In the genomic region with DNA sequence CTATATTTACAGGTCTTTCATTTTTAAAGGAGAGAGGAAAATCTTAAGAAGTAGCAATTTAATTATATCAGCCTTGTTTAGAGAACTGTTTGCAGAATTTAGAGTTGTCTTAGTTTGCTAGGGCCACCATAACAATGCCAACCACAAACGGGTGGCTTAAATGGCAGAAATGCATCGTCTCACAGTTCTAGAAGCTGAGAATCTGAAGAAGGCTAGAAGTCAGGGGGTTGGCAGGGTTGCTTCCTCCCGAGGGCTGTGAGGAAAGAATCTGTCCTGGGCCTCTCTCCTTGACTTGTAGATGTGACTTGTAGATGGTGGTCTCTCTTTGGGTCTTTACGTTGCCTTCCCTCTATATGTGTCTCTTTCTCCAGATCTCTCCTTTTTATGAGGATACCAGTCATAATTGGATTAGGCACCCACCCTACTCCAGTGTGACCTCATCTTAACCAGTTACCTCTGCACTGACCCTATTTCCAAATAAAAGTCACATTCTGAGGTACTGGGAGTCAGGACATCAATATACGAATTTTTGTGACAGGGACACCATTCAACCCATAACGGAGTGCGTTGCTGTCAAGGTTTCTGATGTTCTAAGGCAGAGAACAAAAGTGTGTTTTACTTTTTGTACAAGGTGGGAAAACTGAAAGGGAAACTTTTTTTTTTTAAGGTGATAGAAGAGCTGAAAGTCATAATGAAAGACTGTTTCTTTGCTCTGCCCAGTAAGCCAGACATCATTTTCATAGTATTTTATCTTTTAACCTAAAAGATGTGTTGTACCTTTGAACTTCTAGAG, we compare ENCODE assay signal across 12 cellular contexts.
A peak's percentile ranks its signal among the peaks of the same experiment; 100 is the strongest.
DNase-seq lines count a peak whose midpoint lies in the region; ATAC-seq, FAIRE-seq and TF ChIP-seq lines count a peak whose summit lies in the region.
"Had no signal": no experiment of that assay in that cellular context is flagged by ENCODE, and none has a peak within 500 bp of the region (broad histone marks: within the 10 kb centered on the region; RNA-seq: fewer than 3 reads in every experiment).

No MANE protein-coding gene starts in this region.

- POLR2A ChIA-PET in activated CD4-positive, alpha-beta T cell treated with anti-CD3 and anti-CD28 coated beads for 36 hours (lab: Charles Lee): no interaction called here

- H3K4me3 Mint-ChIP-seq in activated CD4-positive, alpha-beta T cell treated with anti-CD3 and anti-CD28 coated beads for 36 hours: peak overlapping the region; percentile 56
- peak overlapping the region; percentile 63 to 84 (median 73) for H3K4me3 Mint-ChIP-seq in immature natural killer cell
- H3K4me3 Mint-ChIP-seq: brain had no signal

- H3K4me1 Mint-ChIP-seq in activated CD4-positive, alpha-beta T cell treated with anti-CD3 and anti-CD28 coated beads for 36 hours: peaks cover 65% of the 10 kb centered on the region
- peaks cover 78 to 88% of the 10 kb centered on the region in 2 donors for H3K4me1 Mint-ChIP-seq in immature natural killer cell

- peak overlapping the region; percentile 78 for H3K27ac Mint-ChIP-seq in activated CD4-positive, alpha-beta T cell treated with anti-CD3 and anti-CD28 coated beads for 36 hours
- H3K27ac Mint-ChIP-seq in immature natural killer cell: peak overlapping the region; percentile 82 to 96 (median 92)
- H3K27ac Mint-ChIP-seq: brain had no signal

- H3K27me3 Mint-ChIP-seq in activated CD4-positive, alpha-beta T cell treated with anti-CD3 and anti-CD28 coated beads for 36 hours: no peaks in the 10 kb centered on the region
- peaks cover 1 to 15% (median 3%) of the 10 kb centered on the region in 3 donors for H3K27me3 Mint-ChIP-seq in immature natural killer cell (ENCODE audit: low read depth in 3 of 3)

- no peak for TF ChIP-seq CTCF in foreskin fibroblast (IDR thresholded peaks at IDR 0.05; ENCODE audit: low read depth, low read length)

- peaks cover 34% of the 10 kb centered on the region for H3K36me3 Mint-ChIP-seq in activated CD4-positive, alpha-beta T cell treated with anti-CD3 and anti-CD28 coated beads for 36 hours (ENCODE audit: low read depth)
- H3K36me3 Mint-ChIP-seq in immature natural killer cell: peaks cover 33 to 58% (median 35%) of the 10 kb centered on the region in 3 donors

- intact Hi-C loops in activated CD4-positive, alpha-beta T cell treated with anti-CD3 and anti-CD28 coated beads for 36 hours (cut with DNase I, micrococcal nuclease): loop anchor here in 1 of 2 experiments (2.0 to 5.0 kb wide), 2 partner anchors 49 to 84 kb away; a partner anchor contains a TSS

- peak; percentile 74 for ATAC-seq in activated CD4-positive, alpha-beta T cell treated with anti-CD3 and anti-CD28 coated beads for 36 hours
- ATAC-seq in GM21619 (IDR thresholded peaks at IDR 0.05; ENCODE audit: unreplicated experiment) (peak; percentile 76), HG03460 (IDR thresholded peaks at IDR 0.05; ENCODE audit: unreplicated experiment) (peak; percentile 49)

- DNase-seq in activated CD4-positive, alpha-beta T cell treated with anti-CD3 and anti-CD28 coated beads for 36 hours: no peak
- no peak for DNase-seq in activated CD4-positive, alpha-beta T cell treated with anti-CD3 and anti-CD28 coated beads, Interleukin-2, amount 50 U/mL, for 1 hour
- DNase-seq in immature natural killer cell (peak; percentile 36 to 44 (median 41)), HTR-8/SVneo (ENCODE audit: insufficient read length, low spot score) (no peak), foreskin fibroblast (no peak), NCI-H345 (lab: John Stamatoyannopoulos, UW) (no peak)
- DNase-seq: activated CD4-positive, alpha-beta T cell treated with anti-CD3 and anti-CD28 coated beads for 4 hours; NCI-H2171 had no signal

- no peak overlapping the region for H3K4me3 ChIP-seq in foreskin fibroblast (ENCODE audit: low read depth in 1 of 2, low read length in 2 of 2)
- H3K4me3 ChIP-seq: skin epidermis had no signal

- CTCF ChIA-PET in activated CD4-positive, alpha-beta T cell treated with anti-CD3 and anti-CD28 coated beads for 36 hours (lab: Charles Lee): interaction anchor here (1.1 kb wide), 1 partner anchor 47 kb away, joined by 3 read pairs; no protein-coding TSS in a partner anchor

- no peaks in the 10 kb centered on the region for H3K9me3 Mint-ChIP-seq in activated CD4-positive, alpha-beta T cell treated with anti-CD3 and anti-CD28 coated beads for 36 hours (ENCODE audit: low read depth)
- H3K9me3 Mint-ChIP-seq in immature natural killer cell: no peaks in the 10 kb centered on the region
- H3K9me3 Mint-ChIP-seq: brain had no signal

- FAIRE-seq in HTR-8/SVneo (lab: Jason Lieb, UNC): no peak

Comparison
In these comparisons a context has a peak if more than half of its experiments do, and no peak if none do; other contexts are left out.
1. DNase-seq: peak in immature natural killer cell (3 of 3); none in activated CD4-positive, alpha-beta T cell treated with anti-CD3 and anti-CD28 coated beads for 36 hours (single experiment), activated CD4-positive, alpha-beta T cell treated with anti-CD3 and anti-CD28 coated beads, Interleukin-2, amount 50 U/mL, for 1 hour (single experiment), HTR-8/SVneo (single experiment), foreskin fibroblast (0 of 2) and NCI-H345 (single experiment).
2. Peak in every context shown above with its lines, with median percentiles within 50 percentile points of each other: ATAC-seq.